ENCODE assay signal across 8 cellular contexts in genomic region chr4:73222466-73223257, GRCh38. TPM values are rescaled to one million over a fixed set of nuclear protein-coding genes. Genes with fewer than 3 reads are reported as not detected.
DNase-seq lines count a peak whose midpoint lies in the region; ATAC-seq and TF ChIP-seq lines count a peak whose summit lies in the region.

No MANE protein-coding gene starts in this region.

- H3K27me3 ChIP-seq in WERI-Rb-1 (ENCODE audit: insufficient read depth, low read depth, severe bottlenecking) = no peaks in the 10 kb centered on the region

- H3K36me3 ChIP-seq in WERI-Rb-1 = peaks cover 9% of the 10 kb centered on the region

- H3K27ac ChIP-seq in WERI-Rb-1 = peak overlapping the region; percentile 84

- DNase-seq in C1 segment of cervical spinal cord (lab: John Stamatoyannopoulos, UW) = peak in 12 of 14 donors; percentile 14 to 87 (median 39)
- peak; percentile 24 for DNase-seq in NCI-H2171 (lab: John Stamatoyannopoulos, UW)
- DNase-seq in WERI-Rb-1 = peak; percentile 68
- DNase-seq in ecto neural progenitor cell (ENCODE audit: low spot score) = peak; percentile 48
- DNase-seq in lung microvascular endothelial cell (ENCODE audit: low read depth in 2 of 2) = peak; percentile 97
- peak; percentile 14 to 18 for DNase-seq in stimulated activated CD8-positive, alpha-beta memory T cell treated with anti-CD3 and anti-CD28 coated beads, Interleukin-4, amount 100 ng/mL, for 4 hours (ENCODE audit: low read depth in 2 of 2, low spot score in 1 of 2)

- peak overlapping the region; percentile 63 for H3K4me3 ChIP-seq in WERI-Rb-1 (ENCODE audit: low read depth, low read length)

- TF ChIP-seq CTCF in WERI-Rb-1 (IDR thresholded peaks at IDR 0.05; ENCODE audit: low read depth, low read length) = no peak

- no peaks in the 10 kb centered on the region for H3K9me3 ChIP-seq in WERI-Rb-1 (ENCODE audit: severe bottlenecking)

- peak; percentile 99 for ATAC-seq in GM18909 (IDR thresholded peaks at IDR 0.05; ENCODE audit: poor library complexity, unreplicated experiment)
- ATAC-seq in HG03135 (IDR thresholded peaks at IDR 0.05; ENCODE audit: unreplicated experiment) = peak; percentile 99

RNA-seq across cellular contexts. Expression of gene ANKRD17, which starts 35.9 kb away (rescaled TPM):
- 36.2 and 42.7 TPM in 2 replicates for total RNA-seq in lung microvascular endothelial cell

Comparison
In these comparisons a context has a peak if more than half of its experiments do, and no peak if none do; other contexts are left out.
1. Peak in every context shown above with its lines: DNase-seq, ATAC-seq, H3K4me3 ChIP-seq and H3K27ac ChIP-seq.
2. DNase-seq: peak in every context shown above with its lines; median percentile 97 in lung microvascular endothelial cell; 68 in WERI-Rb-1; 48 in ecto neural progenitor cell; 39 in C1 segment of cervical spinal cord; 24 in NCI-H2171; 16 in stimulated activated CD8-positive, alpha-beta memory T cell treated with anti-CD3 and anti-CD28 coated beads, Interleukin-4, amount 100 ng/mL, for 4 hours.